ENCODE assay signal across 11 cellular contexts in the genomic region with DNA sequence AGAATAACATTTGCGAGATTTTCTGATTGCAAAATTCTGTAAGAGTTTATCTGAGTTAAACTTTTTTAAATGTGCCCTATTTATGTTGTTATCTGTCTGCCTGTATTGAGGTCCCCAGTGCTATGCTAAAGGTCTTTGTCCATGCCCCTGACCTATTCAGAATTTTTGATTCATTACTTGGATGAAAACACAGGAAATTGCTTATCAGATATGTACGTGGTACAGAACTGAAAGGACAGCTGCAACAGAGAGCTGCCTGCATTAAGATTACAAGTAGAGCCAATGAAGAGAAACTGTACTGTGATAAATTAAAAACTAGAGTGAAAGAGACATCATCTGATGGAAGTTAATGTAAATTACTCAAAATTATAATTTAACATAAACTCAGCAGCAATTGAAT.
"Had no signal": no experiment of that assay in that cellular context is flagged by ENCODE, and none has a peak within 500 bp of the region (broad histone marks: within the 10 kb centered on the region; RNA-seq: fewer than 3 reads in every experiment).

No MANE protein-coding gene starts in this region.

- H3K4me3 ChIP-seq: lower lobe of right lung, upper lobe of right lung had no signal

- DNase-seq: activated CD4-positive, alpha-beta memory T cell treated with anti-CD3 and anti-CD28 coated beads for 36 hours; activated T-cell treated with anti-CD3 and anti-CD28 coated beads, Interleukin-2, amount 50 U/mL, for 48 hours; erythroblast; hippocampal formation; kidney glomerular epithelial cell; lower lobe of right lung; naive B cell; right cardiac atrium; stimulated activated naive CD4-positive, alpha-beta T cell treated with Interleukin-2 at 50 U/mL for 16 hours; T-helper 9 cell; upper lobe of right lung had no signal
